ENCODE assay signal across 8 cellular contexts in the genomic region with DNA sequence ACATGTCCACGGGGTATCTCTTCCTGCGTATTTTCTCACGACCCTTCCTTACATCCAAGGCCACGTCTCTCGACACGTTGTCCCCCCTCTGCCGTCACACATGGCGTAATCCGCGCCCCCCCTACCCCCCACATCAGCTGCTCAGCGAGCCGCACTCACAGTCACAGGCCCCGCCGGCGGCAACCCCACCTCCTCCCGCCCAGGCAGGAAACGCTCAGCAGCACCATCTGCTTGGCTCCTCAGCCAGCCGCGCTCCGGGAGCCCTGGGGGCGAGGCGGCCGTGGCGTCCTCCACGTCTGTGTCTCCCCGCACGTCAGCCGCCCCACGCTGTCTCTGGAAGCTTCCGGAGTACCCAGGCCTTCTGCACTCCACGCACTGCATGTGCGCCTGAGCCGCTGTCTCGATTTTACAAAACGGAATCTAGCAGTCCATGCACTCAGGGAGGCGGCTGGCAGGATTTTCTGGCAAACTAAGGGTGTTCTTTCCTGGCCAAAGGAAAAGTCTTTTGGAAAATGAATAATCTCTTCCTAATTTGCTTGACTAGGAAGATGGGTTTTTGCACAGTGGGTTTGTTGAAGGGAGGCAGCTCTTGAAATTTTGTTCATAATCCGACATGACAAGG.
DNase-seq lines count a peak whose midpoint lies in the region; ATAC-seq and TF ChIP-seq lines count a peak whose summit lies in the region.

No MANE protein-coding gene starts in this region.

- peak; percentile 7 for TF ChIP-seq CTCF in AG04449 (IDR thresholded peaks at IDR 0.05; ENCODE audit: insufficient read depth, low read length, missing control alignments)
- TF ChIP-seq CTCF in natural killer cell (IDR thresholded peaks at IDR 0.05) = no peak

- intact Hi-C loops in natural killer cell (cut with micrococcal nuclease) = no loop called here

- ATAC-seq in GM19372 (IDR thresholded peaks at IDR 0.05; ENCODE audit: low read depth, unreplicated experiment) (peak; percentile 55), natural killer cell (peak; percentile 85 to 91 (median 90)), HG02759 (IDR thresholded peaks at IDR 0.05; ENCODE audit: unreplicated experiment) (no peak)
- peak; percentile 79 for ATAC-seq in stimulated activated naive CD8-positive, alpha-beta T cell treated with anti-CD3 and anti-CD28 coated beads, Interleukin-15, Interleukin-2, amounts not matched to agents 100 U/mL and 50 U/mL, for 24 hours

- H3K4me3 Mint-ChIP-seq in natural killer cell = peak overlapping the region; percentile 83

- H3K4me3 ChIP-seq in AG04449 (ENCODE audit: low read depth, low read length) = peak overlapping the region; percentile 37

- H3K36me3 Mint-ChIP-seq in natural killer cell = no peaks in the 10 kb centered on the region

- H3K27me3 Mint-ChIP-seq in natural killer cell (ENCODE audit: low read depth in 2 of 2) = no peaks in the 10 kb centered on the region

- CTCF ChIA-PET in AG04449 (lab: Yijun Ruan, JAX) = interaction anchor here (1.3 to 1.8 kb wide), 2 partner anchors 10 to 283 kb away, joined by 7 read pairs; no protein-coding TSS in a partner anchor

- peak overlapping the region; percentile 94 to 97 for H3K27ac Mint-ChIP-seq in natural killer cell

- no peaks in the 10 kb centered on the region for H3K9me3 Mint-ChIP-seq in natural killer cell

- peaks cover 26 to 27% of the 10 kb centered on the region in 2 donors for H3K4me1 Mint-ChIP-seq in natural killer cell

- POLR2A ChIA-PET in AG04449 (lab: Yijun Ruan, JAX) = interaction anchor here (0.7 kb wide), 1 partner anchor 29 kb away, joined by 3 read pairs; no protein-coding TSS in a partner anchor

- peak; percentile 61 for DNase-seq in AG04449 (ENCODE audit: low read depth, low spot score)
- peak; percentile 85 for DNase-seq in NCI-H2171 treated with DMSO at 0.1 percent for 48 hours (lab: John Stamatoyannopoulos, UW)
- DNase-seq in activated CD8-positive, alpha-beta memory T cell treated with anti-CD3 and anti-CD28 coated beads, Interleukin-2, amount 50 U/mL, for 4 hours = peak; percentile 80
- peak; percentile 76 for DNase-seq in epidermal melanocyte (ENCODE audit: insufficient read length, low spot score)
- peak; percentile 82 for DNase-seq in natural killer cell
- DNase-seq in stimulated activated naive CD8-positive, alpha-beta T cell treated with anti-CD3 and anti-CD28 coated beads, Interleukin-15, Interleukin-2, amounts not matched to agents 100 U/mL and 50 U/mL, for 24 hours = peak; percentile 80
